Comparison of ENCODE assay signal across 20 cellular contexts in the genomic region with DNA sequence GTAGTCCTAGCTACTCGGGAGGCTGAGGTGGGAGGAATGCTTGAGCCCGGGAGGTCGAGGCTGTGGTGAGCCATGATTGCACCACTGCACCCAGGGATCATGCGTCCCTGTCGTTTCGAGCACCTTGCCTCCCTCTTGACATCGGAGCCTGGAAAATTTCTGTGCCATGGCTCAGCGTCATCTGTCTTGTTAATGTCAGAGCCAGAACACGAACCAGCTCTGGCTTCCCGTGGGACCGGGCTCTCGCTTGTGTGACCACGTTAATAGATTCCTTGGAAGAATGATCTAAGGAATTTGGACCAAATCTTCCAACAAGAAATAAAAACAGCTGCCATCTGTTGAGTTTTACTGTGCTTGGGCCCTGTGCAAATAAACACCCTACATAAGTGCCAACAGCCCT.
DNase-seq lines count a peak whose midpoint lies in the region; TF ChIP-seq lines count a peak whose summit lies in the region.
"Had no signal": no experiment of that assay in that cellular context is flagged by ENCODE, and none has a peak within 500 bp of the region (broad histone marks: within the 10 kb centered on the region; RNA-seq: fewer than 3 reads in every experiment).

No MANE protein-coding gene starts in this region.

- WGBS in mammary epithelial cell (ENCODE audit: low coverage, missing lambda C conversion rate) = 85% methylated on average over 13 of the region's 13 CpGs
- 88 to 94% (median 93%) methylated on average over 13 of the region's 13 CpGs for WGBS in adrenal gland, 4 donors

- H3K9me3 ChIP-seq in mammary epithelial cell (replicated peaks; ENCODE audit: insufficient read depth, low read length) = no peaks in the 10 kb centered on the region
- H3K9me3 ChIP-seq in adrenal gland (replicated peaks in 1 of 3) = no peaks in the 10 kb centered on the region
- H3K9me3 ChIP-seq: neutrophil, right lobe of liver had no signal

- peaks cover 5% of the 10 kb centered on the region for H3K36me3 ChIP-seq in mammary epithelial cell (ENCODE audit: insufficient read depth, low read length)
- H3K36me3 ChIP-seq in adrenal gland (replicated peaks in 1 of 2) = peaks cover 0 to 12% of the 10 kb centered on the region in 2 donors
- H3K36me3 ChIP-seq: right lobe of liver had no signal

- BruUV-seq in MCF 10A (replicated peaks; lab: Mats Ljungman, UMichigan) (no TSS peak), mammary epithelial cell (replicated peaks; lab: Mats Ljungman, UMichigan) (no TSS peak)

- intact Hi-C loops in MCF 10A (cut with micrococcal nuclease) = no loop called here
- intact Hi-C loops in mammary epithelial cell (cut with micrococcal nuclease) = no loop called here
- intact Hi-C loops in adrenal gland (cut with DNase I) = no loop called here

- POLR2A ChIA-PET in MCF 10A (lab: Yijun Ruan, JAX) = no interaction called here

- no peaks in the 10 kb centered on the region for H4K20me1 ChIP-seq in mammary epithelial cell (ENCODE audit: insufficient read depth, low read length)

- H3K27ac Mint-ChIP-seq in MCF 10A (ENCODE audit: low read depth, unreplicated experiment) (peak overlapping the region; percentile 31), chondrocyte (ENCODE audit: unreplicated experiment) (peak overlapping the region; percentile 77)
- H3K27ac Mint-ChIP-seq: activated naive CD8-positive, alpha-beta T cell treated with anti-CD3 and anti-CD28 coated beads for 36 hours; CD4-positive, alpha-beta T cell; immature natural killer cell had no signal

- H3K27me3 ChIP-seq in mammary epithelial cell (ENCODE audit: insufficient read depth, low read length) (no peaks in the 10 kb centered on the region), adrenal gland (no peaks in the 10 kb centered on the region)
- H3K27me3 ChIP-seq: neutrophil, right lobe of liver had no signal

- H3K36me3 Mint-ChIP-seq in MCF 10A (ENCODE audit: insufficient read depth, unreplicated experiment) = peaks cover 37% of the 10 kb centered on the region
- peaks cover 16% of the 10 kb centered on the region for H3K36me3 Mint-ChIP-seq in chondrocyte (ENCODE audit: low read depth)

- no peak overlapping the region for H3K27ac ChIP-seq in mammary epithelial cell (ENCODE audit: insufficient read depth, low read depth, low read length)
- no peak overlapping the region for H3K27ac ChIP-seq in adrenal gland
- H3K27ac ChIP-seq: 22Rv1, neutrophil, right lobe of liver had no signal

- no peak overlapping the region for H3K4me2 ChIP-seq in mammary epithelial cell (ENCODE audit: insufficient read depth, low read depth, low read length)

- CTCF ChIA-PET in MCF 10A (lab: Yijun Ruan, JAX) = interaction anchor here (1.0 to 1.5 kb wide), 2 partner anchors 192 to 245 kb away, joined by 3 to 6 read pairs; no protein-coding TSS in a partner anchor
- CTCF ChIA-PET in mammary epithelial cell (lab: Charles Lee; ENCODE audit: low non-redundant PET) = no interaction called here

- dilution Hi-C loops in mammary epithelial cell (cut with HindIII; ENCODE audit: low sequenced_read_pairs) = no loop called here

- H3K9ac ChIP-seq in mammary epithelial cell (ENCODE audit: insufficient read depth, low read length) = no peak overlapping the region

- no peak for TF ChIP-seq CTCF in MCF 10A (IDR thresholded peaks at IDR 0.05; ENCODE audit: unreplicated experiment)
- TF ChIP-seq CTCF in mammary epithelial cell (conservative IDR thresholded peaks at IDR 0.05 in 1 of 2, IDR thresholded peaks at IDR 0.05 in 1 of 2; ENCODE audit: extremely low read depth in 1 of 2, insufficient read depth in 1 of 2, low read depth in 1 of 2, low read length in 2 of 2) = no peak
- no peak for TF ChIP-seq CTCF in chondrocyte (IDR thresholded peaks at IDR 0.05)
- TF ChIP-seq CTCF in adrenal gland (IDR thresholded peaks at IDR 0.05) = no peak

- no peak overlapping the region for H2AFZ ChIP-seq in mammary epithelial cell (ENCODE audit: low read depth, low read length)

- DNase-seq in MCF 10A (ENCODE audit: unreplicated experiment) (no peak), mammary epithelial cell (no peak), chondrocyte (ENCODE audit: low spot score) (no peak), myocyte (ENCODE audit: low read depth) (peak; percentile 46), ureter (ENCODE audit: low spot score) (peak; percentile 54), adrenal gland (no peak), SIG-M5 (lab: John Stamatoyannopoulos, UW) (no peak)
- DNase-seq in stimulated activated CD4-positive, alpha-beta T cell treated with anti-CD3 and anti-CD28 coated beads, Interleukin-15, amount 100 ng/mL, for 24 hours = no peak
- DNase-seq: activated CD4-positive, alpha-beta T cell treated with anti-CD3 and anti-CD28 coated beads, Interleukin-2, amount 50 U/mL, for 4 hours; activated naive CD8-positive, alpha-beta T cell treated with anti-CD3 and anti-CD28 coated beads for 36 hours; CD4-positive, alpha-beta T cell; immature natural killer cell; NCI-H2029; NCI-H748 treated with DMSO at 0.1 percent for 48 hours; PC-3; right lobe of liver; stimulated activated CD4-positive, alpha-beta T cell treated with anti-CD3 and anti-CD28 coated beads, Interleukin-4, amount 100 ng/mL, for 1 hour had no signal

- H3K27me3 Mint-ChIP-seq in MCF 10A (ENCODE audit: insufficient read depth, unreplicated experiment) = no peaks in the 10 kb centered on the region
- H3K27me3 Mint-ChIP-seq in chondrocyte (ENCODE audit: low read depth) = no peaks in the 10 kb centered on the region
- H3K27me3 Mint-ChIP-seq: activated naive CD8-positive, alpha-beta T cell treated with anti-CD3 and anti-CD28 coated beads for 36 hours; CD4-positive, alpha-beta T cell; central memory CD8-positive, alpha-beta T cell had no signal

- H3K4me3 Mint-ChIP-seq in MCF 10A (ENCODE audit: unreplicated experiment) (no peak overlapping the region), chondrocyte (ENCODE audit: unreplicated experiment) (no peak overlapping the region)
- H3K4me3 Mint-ChIP-seq: activated naive CD8-positive, alpha-beta T cell treated with anti-CD3 and anti-CD28 coated beads for 36 hours; CD4-positive, alpha-beta T cell; central memory CD8-positive, alpha-beta T cell; immature natural killer cell had no signal

- H3K4me1 ChIP-seq in mammary epithelial cell (ENCODE audit: insufficient read depth, low read length) (peaks cover 4% of the 10 kb centered on the region), adrenal gland (replicated peaks in 1 of 2) (peaks cover 6 to 11% of the 10 kb centered on the region in 2 donors)
- H3K4me1 ChIP-seq: right lobe of liver had no signal

- H3K4me1 Mint-ChIP-seq in MCF 10A (ENCODE audit: insufficient read depth, unreplicated experiment) = no peaks in the 10 kb centered on the region
- peaks cover 28% of the 10 kb centered on the region for H3K4me1 Mint-ChIP-seq in chondrocyte (ENCODE audit: low read depth)

- H3K4me3 ChIP-seq in mammary epithelial cell (replicated peaks in 1 of 3; ENCODE audit: insufficient read depth in 1 of 3, low read depth in 2 of 3, low read length in 3 of 3) = no peak overlapping the region
- no peak overlapping the region for H3K4me3 ChIP-seq in adrenal gland
- H3K4me3 ChIP-seq: right lobe of liver had no signal

- no peaks in the 10 kb centered on the region for H3K79me2 ChIP-seq in mammary epithelial cell (ENCODE audit: insufficient read depth, low read length)

- in situ Hi-C loops in mammary epithelial cell (cut with MboI; ENCODE audit: low sequenced_read_pairs in 2 of 2) = no loop called here

- H3K9me3 Mint-ChIP-seq in MCF 10A (ENCODE audit: unreplicated experiment) = no peaks in the 10 kb centered on the region
- no peaks in the 10 kb centered on the region for H3K9me3 Mint-ChIP-seq in chondrocyte (ENCODE audit: low read depth)
- H3K9me3 Mint-ChIP-seq: activated naive CD8-positive, alpha-beta T cell treated with anti-CD3 and anti-CD28 coated beads for 36 hours; CD4-positive, alpha-beta T cell; central memory CD8-positive, alpha-beta T cell; immature natural killer cell had no signal

- TF ChIP-seq POLR2A in adrenal gland (IDR thresholded peaks at IDR 0.05) = no peak

Comparison
In these comparisons a context has a peak if more than half of its experiments do, and no peak if none do; other contexts are left out.
1. DNase-seq: peak in myocyte (single experiment) and ureter (single experiment); none in MCF 10A (single experiment), mammary epithelial cell (single experiment), chondrocyte (single experiment), adrenal gland (0 of 7), SIG-M5 (single experiment) and stimulated activated CD4-positive, alpha-beta T cell treated with anti-CD3 and anti-CD28 coated beads, Interleukin-15, amount 100 ng/mL, for 24 hours (single experiment).